8 cellular contexts compared by ENCODE assay signal in the genomic region with DNA sequence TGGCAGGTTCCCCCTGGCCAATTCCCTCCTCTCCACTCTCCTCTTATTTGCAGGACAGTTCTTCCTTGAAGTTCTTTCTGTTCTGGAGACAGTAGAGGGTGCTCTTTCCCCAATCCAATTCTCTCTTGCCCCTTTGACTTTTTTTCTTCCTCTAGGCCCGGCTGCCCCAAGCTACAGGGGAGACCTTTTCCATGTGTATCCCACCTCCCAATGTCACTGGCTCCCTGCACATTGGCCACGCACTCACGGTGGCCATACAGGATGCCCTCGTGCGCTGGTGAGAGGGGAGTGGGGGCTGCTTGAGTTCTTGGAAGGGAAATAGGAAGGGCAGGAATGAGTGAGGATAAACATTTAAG. TPM values are rescaled to one million over a fixed set of nuclear protein-coding genes. Genes with fewer than 3 reads are reported as not detected.
DNase-seq lines count a peak whose midpoint lies in the region; ATAC-seq and TF ChIP-seq lines count a peak whose summit lies in the region.

No MANE protein-coding gene starts in this region.

- H3K4me1 Mint-ChIP-seq in CD14-positive monocyte: peaks cover 24% of the 10 kb centered on the region

- no peaks in the 10 kb centered on the region for H3K9me3 Mint-ChIP-seq in CD14-positive monocyte

- TF ChIP-seq POLR2A in heart left ventricle (IDR thresholded peaks at IDR 0.05): no peak

- H3K9me3 ChIP-seq in adipocyte (ENCODE audit: control insufficient read depth, low read length) (no peaks in the 10 kb centered on the region), heart left ventricle (no peaks in the 10 kb centered on the region)

- ATAC-seq in heart left ventricle (peak; percentile 23 to 51 (median 38)), HG02642 (IDR thresholded peaks at IDR 0.05; ENCODE audit: poor library complexity, unreplicated experiment) (no peak), HG03520 (IDR thresholded peaks at IDR 0.05; ENCODE audit: unreplicated experiment) (no peak)

- H3K9ac ChIP-seq in adipocyte (ENCODE audit: low read length): peak overlapping the region; percentile 92

- H3K4me3 ChIP-seq in adipocyte (ENCODE audit: low read length): no peak overlapping the region
- peak overlapping the region in 4 of 12 donors; percentile 65 to 92 (median 70) for H3K4me3 ChIP-seq in heart left ventricle

- H3K36me3 ChIP-seq in adipocyte (ENCODE audit: control insufficient read depth, insufficient read depth, low read length, severe bottlenecking) (peaks cover 46% of the 10 kb centered on the region), heart left ventricle (peaks cover 0 to 61% (median 53%) of the 10 kb centered on the region in 9 donors)

- TF ChIP-seq CTCF in CD14-positive monocyte (IDR thresholded peaks at IDR 0.05) (peak; percentile 54), GM20000 (IDR thresholded peaks at IDR 0.05; ENCODE audit: extremely low read depth, missing control alignments) (peak; percentile 14), heart left ventricle (IDR thresholded peaks at IDR 0.05) (peak; percentile 35 to 82 (median 64))

- intact Hi-C loops in CD14-positive monocyte (cut with micrococcal nuclease) (loop anchor here in 1 of 2 donors (10.0 kb wide), 1 partner anchor 169 kb away; no protein-coding TSS in a partner anchor), heart left ventricle (cut with DNase I) (loop anchor here in 9 of 10 donors (1.0 to 10.0 kb wide), 11 partner anchors 31 to 279 kb away; partner anchors contain the start of gene DDR1 (in 1 of the 9))

- peaks cover 64 to 67% of the 10 kb centered on the region in 2 donors for H3K36me3 Mint-ChIP-seq in CD14-positive monocyte

- H3K27me3 ChIP-seq in adipocyte (replicated peaks; ENCODE audit: control insufficient read depth, insufficient read depth, low read length) (no peaks in the 10 kb centered on the region), heart left ventricle (no peaks in the 10 kb centered on the region)

- DNase-seq in CD14-positive monocyte (ENCODE audit: low spot score) (no peak), GM20000 (ENCODE audit: low spot score) (peak; percentile 87), NCI-H69 (lab: John Stamatoyannopoulos, UW) (peak; percentile 62), adipocyte (ENCODE audit: low read depth) (peak; percentile 86), heart left ventricle (peak in 1 of 5 donors; percentile 27), pulmonary artery endothelial cell (ENCODE audit: low read depth, low spot score) (peak; percentile 26)

- 14 to 20% (median 18%) methylated on average over 5 of the region's 5 CpGs for WGBS in heart left ventricle, 4 donors

- H3K4me1 ChIP-seq in adipocyte (ENCODE audit: control insufficient read depth, insufficient read depth, low read length): peaks cover 15% of the 10 kb centered on the region
- H3K4me1 ChIP-seq in heart left ventricle: peaks cover 0 to 26% (median 22%) of the 10 kb centered on the region in 12 donors

- peaks cover 0 to 1% (median 0%) of the 10 kb centered on the region in 3 donors for H3K27me3 Mint-ChIP-seq in CD14-positive monocyte (ENCODE audit: low read depth in 3 of 3)

- H3K4me3 Mint-ChIP-seq in CD14-positive monocyte: peak overlapping the region in 1 of 2 donors; percentile 41

- peak overlapping the region in 1 of 7 donors; percentile 2 for H3K27ac Mint-ChIP-seq in CD14-positive monocyte

- H3K27ac ChIP-seq in heart left ventricle: peak overlapping the region in 11 of 12 donors; percentile 91 to 98 (median 93)

RNA-seq across cellular contexts. Expression of gene VARS2, which starts 1.5 kb away (rescaled TPM):
- polyA plus RNA-seq in CD14-positive monocyte: 1 to 10 TPM; 7.6 to 8.1 TPM
- 10 to 100 TPM; 10.7 to 28.5 (median 18.8) TPM for total RNA-seq in heart left ventricle
- polyA plus RNA-seq in heart left ventricle: 10 to 100 TPM; 12.1 to 19.7 TPM
- total RNA-seq in pulmonary artery endothelial cell: 15.9 and 24.8 TPM in 2 replicates

RNA-seq across cellular contexts. Expression of gene GTF2H4, which starts 7.6 kb away (rescaled TPM):
- polyA plus RNA-seq in CD14-positive monocyte (1 to 10 TPM; 3.6 to 6.0 TPM), heart left ventricle (10 to 100 TPM; 14.7 to 22.4 TPM)
- total RNA-seq in heart left ventricle (10 to 100 TPM in 7 of 9 donors, 1 to 10 TPM in 2; 4.2 to 19.9 (median 14.5) TPM), pulmonary artery endothelial cell (12.5 and 19.5 TPM in 2 replicates)

RNA-seq across cellular contexts. Expression of gene SFTA2, which starts 16.4 kb away (rescaled TPM):
- polyA plus RNA-seq in CD14-positive monocyte (not detected), heart left ventricle (not detected)
- total RNA-seq in heart left ventricle (not detected), pulmonary artery endothelial cell (not detected in 2 replicates)

RNA-seq across cellular contexts. Expression of gene MUCL3, which starts 25.2 kb away (rescaled TPM):
- polyA plus RNA-seq in CD14-positive monocyte (not detected), heart left ventricle (under 1 TPM in 1 of 2 donors, not detected in 1; 0.03 TPM)
- total RNA-seq in heart left ventricle (under 1 TPM in 1 of 9 donors, not detected in 8; 0.11 TPM), pulmonary artery endothelial cell (not detected in 2 replicates)

RNA-seq across cellular contexts. Expression of gene DDR1, which starts 31.2 kb away (rescaled TPM):
- polyA plus RNA-seq in CD14-positive monocyte (under 1 TPM; 0.39 to 0.51 TPM), heart left ventricle (10 to 100 TPM; 11.8 to 14.1 TPM)
- total RNA-seq in heart left ventricle (10 to 100 TPM; 18.0 to 50.0 (median 38.4) TPM), pulmonary artery endothelial cell (5.9 and 7.4 TPM in 2 replicates)

Comparison
In these comparisons a context has a peak if more than half of its experiments do, and no peak if none do; other contexts are left out.
1. ATAC-seq: peak in heart left ventricle (4 of 4); none in HG02642 (single experiment) and HG03520 (single experiment).
2. Peak in every context shown above with its lines, with median percentiles within 50 percentile points of each other: CTCF ChIP-seq.